In genomic region chr15:59941612-59942011, GRCh38 we compare ENCODE assay signal across 1 cellular context.
TF ChIP-seq lines count a peak whose summit lies in the region.

No MANE protein-coding gene starts in this region.

TF ChIP-seq in WTC11, 78 proteins besides CTCF, POLR2A, EP300 and RAD21 (continued from another document):
- TF ChIP-seq, protein P1, sequence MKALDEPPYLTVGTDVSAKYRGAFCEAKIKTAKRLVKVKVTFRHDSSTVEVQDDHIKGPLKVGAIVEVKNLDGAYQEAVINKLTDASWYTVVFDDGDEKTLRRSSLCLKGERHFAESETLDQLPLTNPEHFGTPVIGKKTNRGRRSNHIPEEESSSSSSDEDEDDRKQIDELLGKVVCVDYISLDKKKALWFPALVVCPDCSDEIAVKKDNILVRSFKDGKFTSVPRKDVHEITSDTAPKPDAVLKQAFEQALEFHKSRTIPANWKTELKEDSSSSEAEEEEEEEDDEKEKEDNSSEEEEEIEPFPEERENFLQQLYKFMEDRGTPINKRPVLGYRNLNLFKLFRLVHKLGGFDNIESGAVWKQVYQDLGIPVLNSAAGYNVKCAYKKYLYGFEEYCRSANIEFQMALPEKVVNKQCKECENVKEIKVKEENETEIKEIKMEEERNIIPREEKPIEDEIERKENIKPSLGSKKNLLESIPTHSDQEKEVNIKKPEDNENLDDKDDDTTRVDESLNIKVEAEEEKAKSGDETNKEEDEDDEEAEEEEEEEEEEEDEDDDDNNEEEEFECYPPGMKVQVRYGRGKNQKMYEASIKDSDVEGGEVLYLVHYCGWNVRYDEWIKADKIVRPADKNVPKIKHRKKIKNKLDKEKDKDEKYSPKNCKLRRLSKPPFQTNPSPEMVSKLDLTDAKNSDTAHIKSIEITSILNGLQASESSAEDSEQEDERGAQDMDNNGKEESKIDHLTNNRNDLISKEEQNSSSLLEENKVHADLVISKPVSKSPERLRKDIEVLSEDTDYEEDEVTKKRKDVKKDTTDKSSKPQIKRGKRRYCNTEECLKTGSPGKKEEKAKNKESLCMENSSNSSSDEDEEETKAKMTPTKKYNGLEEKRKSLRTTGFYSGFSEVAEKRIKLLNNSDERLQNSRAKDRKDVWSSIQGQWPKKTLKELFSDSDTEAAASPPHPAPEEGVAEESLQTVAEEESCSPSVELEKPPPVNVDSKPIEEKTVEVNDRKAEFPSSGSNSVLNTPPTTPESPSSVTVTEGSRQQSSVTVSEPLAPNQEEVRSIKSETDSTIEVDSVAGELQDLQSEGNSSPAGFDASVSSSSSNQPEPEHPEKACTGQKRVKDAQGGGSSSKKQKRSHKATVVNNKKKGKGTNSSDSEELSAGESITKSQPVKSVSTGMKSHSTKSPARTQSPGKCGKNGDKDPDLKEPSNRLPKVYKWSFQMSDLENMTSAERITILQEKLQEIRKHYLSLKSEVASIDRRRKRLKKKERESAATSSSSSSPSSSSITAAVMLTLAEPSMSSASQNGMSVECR (CRISPR knock-in tag; IDR thresholded peaks at IDR 0.05; ENCODE audit: borderline replicate concordance): no peak
- TF ChIP-seq, protein P2, sequence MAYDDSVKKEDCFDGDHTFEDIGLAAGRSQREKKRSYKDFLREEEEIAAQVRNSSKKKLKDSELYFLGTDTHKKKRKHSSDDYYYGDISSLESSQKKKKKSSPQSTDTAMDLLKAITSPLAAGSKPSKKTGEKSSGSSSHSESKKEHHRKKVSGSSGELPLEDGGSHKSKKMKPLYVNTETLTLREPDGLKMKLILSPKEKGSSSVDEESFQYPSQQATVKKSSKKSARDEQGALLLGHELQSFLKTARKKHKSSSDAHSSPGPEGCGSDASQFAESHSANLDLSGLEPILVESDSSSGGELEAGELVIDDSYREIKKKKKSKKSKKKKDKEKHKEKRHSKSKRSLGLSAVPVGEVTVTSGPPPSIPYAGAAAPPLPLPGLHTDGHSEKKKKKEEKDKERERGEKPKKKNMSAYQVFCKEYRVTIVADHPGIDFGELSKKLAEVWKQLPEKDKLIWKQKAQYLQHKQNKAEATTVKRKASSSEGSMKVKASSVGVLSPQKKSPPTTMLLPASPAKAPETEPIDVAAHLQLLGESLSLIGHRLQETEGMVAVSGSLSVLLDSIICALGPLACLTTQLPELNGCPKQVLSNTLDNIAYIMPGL (CRISPR knock-in tag; IDR thresholded peaks at IDR 0.05): no peak
- no peak for TF ChIP-seq E2F1 (CRISPR knock-in tag; IDR thresholded peaks at IDR 0.05)
- TF ChIP-seq, protein P3, sequence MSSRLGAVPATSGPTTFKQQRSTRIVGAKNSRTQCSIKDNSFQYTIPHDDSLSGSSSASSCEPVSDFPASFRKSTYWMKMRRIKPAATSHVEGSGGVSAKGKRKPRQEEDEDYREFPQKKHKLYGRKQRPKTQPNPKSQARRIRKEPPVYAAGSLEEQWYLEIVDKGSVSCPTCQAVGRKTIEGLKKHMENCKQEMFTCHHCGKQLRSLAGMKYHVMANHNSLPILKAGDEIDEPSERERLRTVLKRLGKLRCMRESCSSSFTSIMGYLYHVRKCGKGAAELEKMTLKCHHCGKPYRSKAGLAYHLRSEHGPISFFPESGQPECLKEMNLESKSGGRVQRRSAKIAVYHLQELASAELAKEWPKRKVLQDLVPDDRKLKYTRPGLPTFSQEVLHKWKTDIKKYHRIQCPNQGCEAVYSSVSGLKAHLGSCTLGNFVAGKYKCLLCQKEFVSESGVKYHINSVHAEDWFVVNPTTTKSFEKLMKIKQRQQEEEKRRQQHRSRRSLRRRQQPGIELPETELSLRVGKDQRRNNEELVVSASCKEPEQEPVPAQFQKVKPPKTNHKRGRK (CRISPR knock-in tag; IDR thresholded peaks at IDR 0.05; ENCODE audit: borderline replicate concordance): no peak
TF ChIP-seq in WTC11: peak in this region for 0.
